Comparison of ENCODE assay signal across 8 cellular contexts in the genomic region with DNA sequence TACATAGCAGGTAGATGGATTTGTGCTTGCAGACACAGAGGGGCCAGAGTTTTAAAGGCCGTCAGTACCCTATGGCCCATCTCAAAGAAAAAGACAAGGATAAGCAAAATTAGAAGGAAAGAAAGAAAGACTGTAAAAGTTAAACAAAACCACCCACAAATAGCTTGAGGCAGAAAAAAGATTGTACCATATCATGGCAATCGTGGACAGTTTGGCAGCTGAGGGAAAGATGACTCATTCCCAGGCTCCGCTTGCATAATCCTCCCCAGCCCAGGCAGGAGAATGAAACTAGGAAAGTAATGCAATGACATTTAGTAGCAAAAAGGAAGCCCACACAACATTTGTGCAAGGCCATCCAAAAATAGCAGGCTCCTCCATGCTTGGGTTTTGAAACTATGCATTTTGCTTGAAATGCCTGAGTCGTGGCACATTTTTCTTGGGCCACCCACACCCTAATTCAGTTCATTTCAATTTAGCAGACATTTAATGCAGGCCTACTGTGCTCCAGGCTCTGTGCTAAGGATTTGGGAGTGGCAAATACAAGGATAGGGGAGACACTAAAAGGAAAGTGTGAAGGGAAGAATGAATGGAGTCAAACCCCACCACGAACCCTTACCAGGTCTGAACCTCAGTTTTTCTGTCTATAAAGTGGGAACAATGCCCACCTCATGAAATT. TPM values are rescaled to one million over a fixed set of nuclear protein-coding genes. Genes with fewer than 3 reads are reported as not detected.
DNase-seq lines count a peak whose midpoint lies in the region; ATAC-seq and TF ChIP-seq lines count a peak whose summit lies in the region.

No MANE protein-coding gene starts in this region.

- peak; percentile 64 for DNase-seq in activated naive CD4-positive, alpha-beta T cell treated with anti-CD3 and anti-CD28 coated beads for 36 hours
- DNase-seq in activated naive CD4-positive, alpha-beta T cell (lab: John Stamatoyannopoulos, UW): no peak
- DNase-seq in SIG-M5 treated with dmso at 0.1 percent for 504 hours (lab: John Stamatoyannopoulos, UW; ENCODE audit: unreplicated experiment) (peak; percentile 96), dermis blood vessel endothelial cell (peak; percentile 92), mesothelial cell of epicardium (ENCODE audit: low spot score in 2 of 2, unreplicated experiment in 2 of 2) (no peak), thoracic aorta (ENCODE audit: low spot score) (peak; percentile 62)
- no peak for DNase-seq in central memory CD4-positive, alpha-beta T cell

- no peaks in the 10 kb centered on the region for H3K27me3 Mint-ChIP-seq in activated naive CD4-positive, alpha-beta T cell treated with anti-CD3 and anti-CD28 coated beads for 36 hours (ENCODE audit: low read depth)
- no peaks in the 10 kb centered on the region for H3K27me3 Mint-ChIP-seq in mesothelial cell of epicardium (ENCODE audit: low read depth)

- H3K4me1 ChIP-seq in thoracic aorta (ENCODE audit: control insufficient read depth in 1 of 2, low read depth in 2 of 2): peaks cover 23 to 30% of the 10 kb centered on the region in 2 donors

- no peaks in the 10 kb centered on the region for H3K36me3 ChIP-seq in thoracic aorta

- H3K4me1 Mint-ChIP-seq in activated naive CD4-positive, alpha-beta T cell treated with anti-CD3 and anti-CD28 coated beads for 36 hours (ENCODE audit: low read depth): peaks cover 25% of the 10 kb centered on the region
- H3K4me1 Mint-ChIP-seq in mesothelial cell of epicardium: peaks cover 31% of the 10 kb centered on the region

- no peaks in the 10 kb centered on the region for H3K27me3 ChIP-seq in thoracic aorta (replicated peaks; ENCODE audit: insufficient read depth)

- peak overlapping the region; percentile 59 to 62 for H3K27ac ChIP-seq in thoracic aorta

- no peaks in the 10 kb centered on the region for H3K9me3 Mint-ChIP-seq in activated naive CD4-positive, alpha-beta T cell treated with anti-CD3 and anti-CD28 coated beads for 36 hours
- no peaks in the 10 kb centered on the region for H3K9me3 Mint-ChIP-seq in mesothelial cell of epicardium

- no peaks in the 10 kb centered on the region for H3K9me3 ChIP-seq in thoracic aorta

- intact Hi-C loops in activated naive CD4-positive, alpha-beta T cell treated with anti-CD3 and anti-CD28 coated beads for 36 hours (cut with micrococcal nuclease): loop anchor here (1.0 kb wide), 1 partner anchor 9 kb away; no protein-coding TSS in a partner anchor

- TF ChIP-seq CTCF in mesothelial cell of epicardium (IDR thresholded peaks at IDR 0.05; ENCODE audit: unreplicated experiment): no peak
- no peak for TF ChIP-seq CTCF in thoracic aorta (IDR thresholded peaks at IDR 0.05)

- CTCF ChIA-PET in activated naive CD4-positive, alpha-beta T cell treated with anti-CD3 and anti-CD28 coated beads for 36 hours (lab: Charles Lee): interaction anchor here (0.6 kb wide), 1 partner anchor 170 kb away, joined by 3 read pairs; no protein-coding TSS in a partner anchor

- no peak overlapping the region for H3K4me3 Mint-ChIP-seq in activated naive CD4-positive, alpha-beta T cell treated with anti-CD3 and anti-CD28 coated beads for 36 hours
- H3K4me3 Mint-ChIP-seq in mesothelial cell of epicardium: no peak overlapping the region

- no peak overlapping the region for H3K27ac Mint-ChIP-seq in activated naive CD4-positive, alpha-beta T cell treated with anti-CD3 and anti-CD28 coated beads for 36 hours
- H3K27ac Mint-ChIP-seq in mesothelial cell of epicardium: peak overlapping the region; percentile 62

- ATAC-seq in thoracic aorta (ENCODE audit: insufficient number of reproducible peaks, low FRiP score, low read depth) (peak; percentile 99), GM19328 (IDR thresholded peaks at IDR 0.05; ENCODE audit: unreplicated experiment) (no peak)

- no peak overlapping the region for H3K4me3 ChIP-seq in thoracic aorta

- H3K36me3 Mint-ChIP-seq in activated naive CD4-positive, alpha-beta T cell treated with anti-CD3 and anti-CD28 coated beads for 36 hours (ENCODE audit: low read depth): no peaks in the 10 kb centered on the region
- H3K36me3 Mint-ChIP-seq in mesothelial cell of epicardium: no peaks in the 10 kb centered on the region

RNA-seq across cellular contexts. Expression of a gene that starts 40.9 kb away (rescaled TPM):
- total RNA-seq in activated naive CD4-positive, alpha-beta T cell treated with anti-CD3 and anti-CD28 coated beads for 36 hours: 10 to 100 TPM; 35.1 to 39.2 TPM
- total RNA-seq in dermis blood vessel endothelial cell (16.5 and 29.9 TPM in 2 replicates), mesothelial cell of epicardium (89.9 to 96.2 TPM (median 90.7 TPM) in 3 replicates), thoracic aorta (10 to 100 TPM; 47.9 to 78.5 TPM)

Comparison
In these comparisons a context has a peak if more than half of its experiments do, and no peak if none do; other contexts are left out.
1. DNase-seq: peak in activated naive CD4-positive, alpha-beta T cell treated with anti-CD3 and anti-CD28 coated beads for 36 hours (single experiment), SIG-M5 treated with dmso at 0.1 percent for 504 hours (single experiment), dermis blood vessel endothelial cell (single experiment) and thoracic aorta (single experiment); none in activated naive CD4-positive, alpha-beta T cell (0 of 4), mesothelial cell of epicardium (0 of 2) and central memory CD4-positive, alpha-beta T cell (single experiment).